ENCODE assay signal across 24 cellular contexts in the genomic region with DNA sequence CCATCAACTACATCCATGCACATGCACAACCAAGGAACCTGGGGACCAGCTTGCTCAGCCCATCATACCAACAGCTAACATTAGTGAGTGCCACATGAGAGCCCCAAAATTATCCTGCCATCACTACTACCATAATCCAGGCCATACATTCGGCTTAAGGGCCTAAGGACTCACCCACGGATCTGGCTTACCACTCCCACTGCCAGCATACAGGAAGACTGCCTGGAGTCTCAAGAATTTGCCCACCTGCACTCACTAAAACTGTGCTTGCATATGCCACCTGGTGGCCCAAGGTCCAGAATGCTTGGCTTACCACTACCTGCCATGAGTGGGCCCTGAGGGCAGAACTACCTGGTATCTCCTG.
"Had no signal": no experiment of that assay in that cellular context is flagged by ENCODE, and none has a peak within 500 bp of the region (broad histone marks: within the 10 kb centered on the region; RNA-seq: fewer than 3 reads in every experiment).

No MANE protein-coding gene starts in this region.

- H3K27ac Mint-ChIP-seq: activated CD4-positive, alpha-beta memory T cell treated with anti-CD3 and anti-CD28 coated beads, Interleukin-2, amount 10 ng/mL, durations not matched to agents 7 days and 5 days; activated CD8-positive, alpha-beta memory T cell treated with anti-CD3 and anti-CD28 coated beads, Interleukin-2, amount 10 ng/mL, durations not matched to agents 7 days and 5 days; activated naive CD8-positive, alpha-beta T cell treated with anti-CD3 and anti-CD28 coated beads for 36 hours; effector memory CD8-positive, alpha-beta T cell; mesothelial cell of epicardium; progenitor cell of endocrine pancreas had no signal

- H3K27me3 ChIP-seq: cardiac muscle cell, thyroid gland had no signal

- H3K4me1 Mint-ChIP-seq: activated CD4-positive, alpha-beta memory T cell treated with anti-CD3 and anti-CD28 coated beads, Interleukin-2, amount 10 ng/mL, durations not matched to agents 7 days and 5 days; activated CD8-positive, alpha-beta memory T cell treated with anti-CD3 and anti-CD28 coated beads, Interleukin-2, amount 10 ng/mL, durations not matched to agents 7 days and 5 days; activated naive CD8-positive, alpha-beta T cell treated with anti-CD3 and anti-CD28 coated beads for 36 hours; mesothelial cell of epicardium had no signal

- H3K4me3 Mint-ChIP-seq: activated CD4-positive, alpha-beta memory T cell treated with anti-CD3 and anti-CD28 coated beads, Interleukin-2, amount 10 ng/mL, durations not matched to agents 7 days and 5 days; activated CD8-positive, alpha-beta memory T cell treated with anti-CD3 and anti-CD28 coated beads, Interleukin-2, amount 10 ng/mL, durations not matched to agents 7 days and 5 days; activated naive CD8-positive, alpha-beta T cell treated with anti-CD3 and anti-CD28 coated beads for 36 hours; effector memory CD8-positive, alpha-beta T cell; mesothelial cell of epicardium; nephron had no signal

- H3K4me3 ChIP-seq: cardiac muscle cell, lower lobe of right lung, thyroid gland had no signal

- FAIRE-seq: islet of Langerhans had no signal

- H3K9me3 ChIP-seq: lower lobe of right lung, thyroid gland had no signal

- H3K4me1 ChIP-seq: lower lobe of right lung, thyroid gland had no signal

- DNase-seq: activated CD4-positive, alpha-beta memory T cell treated with anti-CD3 and anti-CD28 coated beads, Interleukin-2, amount 10 ng/mL, durations not matched to agents 7 days and 5 days; activated CD4-positive, alpha-beta T cell treated with anti-CD3 and anti-CD28 coated beads for 48 hours; activated CD4-positive, CD25-positive, alpha-beta regulatory T cell; activated CD8-positive, alpha-beta memory T cell treated with anti-CD3 and anti-CD28 coated beads, Interleukin-2, amount 10 ng/mL, durations not matched to agents 7 days and 5 days; activated naive CD4-positive, alpha-beta T cell; activated naive CD8-positive, alpha-beta T cell treated with anti-CD3 and anti-CD28 coated beads for 36 hours; amniotic stem cell; dermis blood vessel endothelial cell; effector memory CD8-positive, alpha-beta T cell; foreskin fibroblast; hippocampal formation; left colon; lower lobe of right lung; stimulated activated CD4-positive, alpha-beta T cell treated with anti-CD3 and anti-CD28 coated beads, Interleukin-12 subunit alpha, Interleukin-12 subunit beta, amount 100 ng/mL, for 4 hours; stimulated activated CD4-positive, alpha-beta T cell treated with anti-CD3 and anti-CD28 coated beads, Interleukin-1b, Interleukin-23, amount 100 ng/mL, for 48 hours; stimulated activated CD8-positive, alpha-beta memory T cell treated with anti-CD3 and anti-CD28 coated beads, Interleukin-4, amount 100 ng/mL, for 48 hours; stimulated activated naive CD4-positive, alpha-beta T cell treated with Interleukin-2 at 50 U/mL for 16 hours had no signal

- H3K36me3 ChIP-seq: cardiac muscle cell, lower lobe of right lung, thyroid gland had no signal

- H3K36me3 Mint-ChIP-seq: activated CD8-positive, alpha-beta memory T cell treated with anti-CD3 and anti-CD28 coated beads, Interleukin-2, amount 10 ng/mL, durations not matched to agents 7 days and 5 days; activated naive CD8-positive, alpha-beta T cell treated with anti-CD3 and anti-CD28 coated beads for 36 hours; mesothelial cell of epicardium had no signal

- H3K9me3 Mint-ChIP-seq: mesothelial cell of epicardium, nephron had no signal

- H3K27me3 Mint-ChIP-seq: activated CD4-positive, alpha-beta memory T cell treated with anti-CD3 and anti-CD28 coated beads, Interleukin-2, amount 10 ng/mL, durations not matched to agents 7 days and 5 days; activated CD8-positive, alpha-beta memory T cell treated with anti-CD3 and anti-CD28 coated beads, Interleukin-2, amount 10 ng/mL, durations not matched to agents 7 days and 5 days; activated naive CD8-positive, alpha-beta T cell treated with anti-CD3 and anti-CD28 coated beads for 36 hours; effector memory CD8-positive, alpha-beta T cell had no signal

- H3K27ac ChIP-seq: cardiac muscle cell, epithelial cell of prostate, lower lobe of right lung, thyroid gland had no signal
